Comparison of ENCODE assay signal across 11 cellular contexts in the genomic region with DNA sequence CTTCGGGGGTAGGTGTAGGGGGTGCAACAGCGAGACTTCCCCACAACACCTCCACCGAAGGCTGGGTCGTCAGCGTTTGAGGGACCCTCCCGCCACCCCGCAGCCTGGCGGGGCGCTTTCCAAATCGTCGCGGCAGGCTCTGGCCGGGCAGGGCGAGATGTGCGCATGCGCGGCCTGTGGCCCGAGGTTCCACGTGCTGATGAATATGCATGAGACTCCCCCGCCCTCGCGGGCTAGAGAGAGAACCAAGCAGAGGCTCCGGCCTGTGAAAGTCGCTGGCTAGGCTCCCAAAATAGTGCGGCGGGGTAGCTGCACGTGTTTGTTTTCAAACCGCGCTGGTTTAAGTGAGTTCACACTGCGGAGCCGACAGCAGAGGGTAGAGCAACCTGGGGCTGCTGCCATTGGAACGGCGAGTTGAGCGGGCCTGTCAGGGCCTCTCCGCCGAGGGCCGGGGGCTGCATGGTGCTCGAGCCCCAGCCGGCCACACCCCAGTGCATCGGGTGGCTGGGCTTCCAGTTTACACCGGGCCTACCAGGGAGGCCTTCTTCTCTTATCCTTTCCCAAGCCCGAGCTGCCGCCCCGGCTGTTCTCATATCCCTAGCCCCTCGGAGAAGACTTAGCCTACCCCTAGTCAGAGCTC. TPM values are rescaled to one million over a fixed set of nuclear protein-coding genes. Genes with fewer than 3 reads are reported as not detected.
DNase-seq lines count a peak whose midpoint lies in the region; ATAC-seq and TF ChIP-seq lines count a peak whose summit lies in the region.
"Had no signal": no experiment of that assay in that cellular context is flagged by ENCODE, and none has a peak within 500 bp of the region (broad histone marks: within the 10 kb centered on the region; RNA-seq: fewer than 3 reads in every experiment).

No MANE protein-coding gene starts in this region.

- H3K9me3 Mint-ChIP-seq in brain = peaks cover 0 to 10% (median 3%) of the 10 kb centered on the region in 5 experiments
- H3K9me3 Mint-ChIP-seq: central memory CD8-positive, alpha-beta T cell had no signal

- DNase-seq in DMS53 (lab: John Stamatoyannopoulos, UW) (peak; percentile 74), DMS53 treated with DMSO at 0.1 percent for 48 hours (lab: John Stamatoyannopoulos, UW; ENCODE audit: unreplicated experiment) (no peak), kidney tubule cell (ENCODE audit: low spot score) (peak; percentile 30), substantia nigra (lab: John Stamatoyannopoulos, UW) (peak in 41 of 49 donors; percentile 18 to 99 (median 59)), NCI-H2196 (lab: John Stamatoyannopoulos, UW; ENCODE audit: unreplicated experiment) (no peak)
- DNase-seq: PC-3 had no signal

- H3K27ac ChIP-seq in substantia nigra (ENCODE audit: low read depth, low read length, poor library complexity, severe bottlenecking) = peak overlapping the region; percentile 9
- H3K27ac ChIP-seq: 22Rv1 had no signal

- H3K27ac Mint-ChIP-seq in brain = peak overlapping the region in 4 of 5 experiments; percentile 81 to 99 (median 98)

- H3K36me3 Mint-ChIP-seq in brain = peaks cover 17% of the 10 kb centered on the region

- ATAC-seq in HG03025 (IDR thresholded peaks at IDR 0.05; ENCODE audit: low FRiP score, unreplicated experiment) (no peak), HG02870 (IDR thresholded peaks at IDR 0.05; ENCODE audit: unreplicated experiment) (no peak)
- ATAC-seq: PC-3 had no signal

- TF ChIP-seq CTCF in brain (conservative IDR thresholded peaks at IDR 0.05) = no peak

- H3K27me3 Mint-ChIP-seq in brain = peaks cover 95% of the 10 kb centered on the region

- H3K4me3 Mint-ChIP-seq in brain = peak overlapping the region; percentile 72 to 98 (median 87)
- H3K4me3 Mint-ChIP-seq: central memory CD8-positive, alpha-beta T cell had no signal

- H3K4me1 Mint-ChIP-seq in brain = peaks cover 70% of the 10 kb centered on the region
- H3K4me1 Mint-ChIP-seq: central memory CD8-positive, alpha-beta T cell had no signal

RNA-seq across cellular contexts. Expression of a gene that starts 10.0 kb away (rescaled TPM):
- 13.4 TPM for polyA plus RNA-seq in brain (ENCODE audit: insufficient read depth, low read depth, low replicate concordance)

RNA-seq across cellular contexts. Expression of a gene that starts 12.8 kb away (rescaled TPM):
- polyA plus RNA-seq in brain (ENCODE audit: insufficient read depth, low read depth, low replicate concordance) = 0.49 TPM

Comparison
In these comparisons a context has a peak if more than half of its experiments do, and no peak if none do; other contexts are left out.
1. DNase-seq: peak in DMS53 (single experiment), kidney tubule cell (single experiment) and substantia nigra (41 of 49); none in DMS53 treated with DMSO at 0.1 percent for 48 hours (single experiment) and NCI-H2196 (single experiment).